12 cellular contexts compared by ENCODE assay signal in genomic region chr2:237556773-237557632, GRCh38. TPM values are rescaled to one million over a fixed set of nuclear protein-coding genes. Genes with fewer than 3 reads are reported as not detected.
DNase-seq lines count a peak whose midpoint lies in the region; ATAC-seq and TF ChIP-seq lines count a peak whose summit lies in the region.
"Had no signal": no experiment of that assay in that cellular context is flagged by ENCODE, and none has a peak within 500 bp of the region (broad histone marks: within the 10 kb centered on the region; RNA-seq: fewer than 3 reads in every experiment).

No MANE protein-coding gene starts in this region.

- H3K4me1 ChIP-seq in PC-9 (replicated peaks; ENCODE audit: insufficient read depth), result no peaks in the 10 kb centered on the region

- no peak overlapping the region for H3K4me3 Mint-ChIP-seq in activated T-cell treated with anti-CD3 and anti-CD28 coated beads, Interleukin-2, amount 50 U/mL, for 4 hours
- H3K4me3 Mint-ChIP-seq: B cell; dendritic cell treated with granulocyte-macrophage colony-stimulating factor and Interleukin-4, amounts not matched to agents 40 ng/mL and 50 ng/mL, for 4 days had no signal

- POLR2A ChIA-PET in PC-9 (lab: Charles Lee; ENCODE audit: unreplicated experiment), result no interaction called here

- TF ChIP-seq CTCF in PC-9 (conservative IDR thresholded peaks at IDR 0.05), result no peak

- H3K36me3 ChIP-seq in PC-9 (ENCODE audit: low read depth), result peaks cover 42% of the 10 kb centered on the region

- intact Hi-C loops in PC-9 (cut with micrococcal nuclease; ENCODE audit: unreplicated experiment), result no loop called here

- no peak overlapping the region for H2AFZ ChIP-seq in PC-9

- peak; percentile 88 for ATAC-seq in HG03066 (IDR thresholded peaks at IDR 0.05; ENCODE audit: low read depth, unreplicated experiment)
- peak; percentile 93 to 95 for ATAC-seq in activated T-cell treated with anti-CD3 and anti-CD28 coated beads, Interleukin-2, amount 50 U/mL, for 4 hours

- H3K9me3 Mint-ChIP-seq in activated T-cell treated with anti-CD3 and anti-CD28 coated beads, Interleukin-2, amount 50 U/mL, for 4 hours, result peaks cover 8% of the 10 kb centered on the region

- H3K27ac ChIP-seq in PC-9, result no peak overlapping the region

- CTCF ChIA-PET in PC-9 (lab: Charles Lee), result no interaction called here

- H3K27me3 Mint-ChIP-seq in activated T-cell treated with anti-CD3 and anti-CD28 coated beads, Interleukin-2, amount 50 U/mL, for 4 hours (ENCODE audit: low read depth), result peaks cover 7% of the 10 kb centered on the region

- DNase-seq in stimulated activated naive CD4-positive, alpha-beta T cell treated with Interleukin-2 at 50 U/mL for 16 hours (lab: John Stamatoyannopoulos, UW), result peak; percentile 20
- no peak for DNase-seq in stimulated activated naive CD4-positive, alpha-beta T cell (lab: John Stamatoyannopoulos, UW)
- no peak for DNase-seq in activated T-cell treated with anti-CD3 and anti-CD28 coated beads, Interleukin-2, amount 50 U/mL, for 4 hours
- DNase-seq in PC-9 (no peak), NCI-H69 (lab: John Stamatoyannopoulos, UW) (no peak), H4 (ENCODE audit: low spot score) (no peak), NCI-H82 (lab: John Stamatoyannopoulos, UW) (no peak)

- no peaks in the 10 kb centered on the region for H3K27me3 ChIP-seq in PC-9 (ENCODE audit: insufficient read depth, low read depth)

- peaks cover 41% of the 10 kb centered on the region for H3F3A ChIP-seq in PC-9 (ENCODE audit: insufficient read depth, low read depth)

- no peak overlapping the region for H3K4me2 ChIP-seq in PC-9

- no peaks in the 10 kb centered on the region for H3K36me3 Mint-ChIP-seq in activated T-cell treated with anti-CD3 and anti-CD28 coated beads, Interleukin-2, amount 50 U/mL, for 4 hours (ENCODE audit: insufficient read depth)

- H3K9me3 ChIP-seq in PC-9 (ENCODE audit: insufficient read depth, low read depth), result peaks cover 10% of the 10 kb centered on the region; the same call in 1 of the 2 replicates

- no peak overlapping the region for H3K4me3 ChIP-seq in PC-9

- no TSS peak for BruUV-seq in PC-9 (replicated peaks; lab: Mats Ljungman, UMichigan)

- peaks cover 12% of the 10 kb centered on the region for H3K4me1 Mint-ChIP-seq in activated T-cell treated with anti-CD3 and anti-CD28 coated beads, Interleukin-2, amount 50 U/mL, for 4 hours (ENCODE audit: low read depth)
- H3K4me1 Mint-ChIP-seq: B cell had no signal

- H3K9me2 ChIP-seq in PC-9 (ENCODE audit: insufficient read depth), result no peaks in the 10 kb centered on the region

- no peaks in the 10 kb centered on the region for H3K79me2 ChIP-seq in PC-9 (ENCODE audit: low read depth)

- peaks cover 4% of the 10 kb centered on the region; the same call in 1 of the 2 replicates for H4K20me1 ChIP-seq in PC-9 (ENCODE audit: insufficient read depth)

RNA-seq across cellular contexts. Expression of gene PRLH, which starts 9.4 kb away (rescaled TPM):
- not detected for total RNA-seq in activated T-cell treated with anti-CD3 and anti-CD28 coated beads, Interleukin-2, amount 50 U/mL, for 4 hours
- not detected in 2 replicates for total RNA-seq in PC-9 (2021)
- total RNA-seq in H4 (2014; rRNA removed; shearing (Covaris generic)), result not detected in 2 replicates
- total RNA-seq: B cell; liver; T-helper 1 cell treated with Interleukin-12 subunit alpha and Interleukin-12 subunit beta and Interleukin-4 antibody, amounts not matched to agents 30 ng/mL and 1 ng/mL, for 36 hours had no signal

RNA-seq across cellular contexts. Expression of gene RAB17, which starts 33.5 kb away (rescaled TPM):
- total RNA-seq in activated T-cell treated with anti-CD3 and anti-CD28 coated beads, Interleukin-2, amount 50 U/mL, for 4 hours, result under 1 TPM in 1 of 3 donors, not detected in 2; 0.14 TPM
- total RNA-seq in PC-9 (2021), result 86.3 and 88.1 TPM in 2 replicates
- not detected in 2 replicates for total RNA-seq in H4 (2014; rRNA removed; shearing (Covaris generic))
- total RNA-seq: B cell; T-helper 1 cell treated with Interleukin-12 subunit alpha and Interleukin-12 subunit beta and Interleukin-4 antibody, amounts not matched to agents 30 ng/mL and 1 ng/mL, for 36 hours had no signal

Comparison
In these comparisons a context has a peak if more than half of its experiments do, and no peak if none do; other contexts are left out.
1. RNA of gene RAB17, which starts 33.5 kb away (total RNA-seq): 86.3 to 88.1 TPM in PC-9; not detected in H4 and 0.14 TPM in activated T-cell treated with anti-CD3 and anti-CD28 coated beads, Interleukin-2, amount 50 U/mL, for 4 hours; every median in the first group is over 10 times any median in the second.